8 cellular contexts compared by ENCODE assay signal in genomic region chr19:1094978-1095701, GRCh38. TPM values are rescaled to one million over a fixed set of nuclear protein-coding genes. Genes with fewer than 3 reads are reported as not detected.
DNase-seq lines count a peak whose midpoint lies in the region; ATAC-seq and TF ChIP-seq lines count a peak whose summit lies in the region.

TSS of gene POLR2E (minus strand) at chr19:1095375. CDS start at chr19:1095315, 60 bp downstream.

- H3K9me3 ChIP-seq in heart right ventricle, result peaks cover 0 to 8% (median 0%) of the 10 kb centered on the region in 11 donors
- H3K9me3 ChIP-seq in upper lobe of right lung, result no peaks in the 10 kb centered on the region

- H3K27me3 ChIP-seq in heart right ventricle (no peaks in the 10 kb centered on the region), upper lobe of right lung (no peaks in the 10 kb centered on the region)

- ATAC-seq in HG02798 (IDR thresholded peaks at IDR 0.05; ENCODE audit: poor library complexity, unreplicated experiment), result peak; percentile 91
- ATAC-seq in heart right ventricle, result peak; percentile 95 to 98 (median 97)
- ATAC-seq in upper lobe of right lung, result peak; percentile 91

- H3K36me3 ChIP-seq in heart right ventricle (peaks cover 0 to 38% (median 14%) of the 10 kb centered on the region in 9 donors), upper lobe of right lung (peaks cover 30% of the 10 kb centered on the region)

- peak; percentile 92 for DNase-seq in NCI-H1436 treated with DMSO at 0.1 percent for 48 hours (lab: John Stamatoyannopoulos, UW)
- DNase-seq in amniotic epithelial cell (ENCODE audit: low read depth), result peak; percentile 95
- DNase-seq in heart right ventricle, result peak; percentile 98 to 99
- peak; percentile 100 for DNase-seq in posterior vena cava (ENCODE audit: low spot score)
- peak; percentile 99 for DNase-seq in upper lobe of right lung

- H3K4me3 ChIP-seq in GM12875 (ENCODE audit: low read depth, low read length), result peak within 1 kb of the TSS; percentile 78
- peak within 1 kb of the TSS; percentile 72 to 98 (median 84) for H3K4me3 ChIP-seq in heart right ventricle
- H3K4me3 ChIP-seq in upper lobe of right lung, result peak within 1 kb of the TSS; percentile 91

- TF ChIP-seq CTCF in GM12875 (IDR thresholded peaks at IDR 0.05; ENCODE audit: borderline replicate concordance, insufficient read depth, low read depth, low read length) (no peak), heart right ventricle (IDR thresholded peaks at IDR 0.05) (no peak), upper lobe of right lung (IDR thresholded peaks at IDR 0.05) (no peak)

- H3K27ac ChIP-seq in heart right ventricle (peak within 1 kb of the TSS in 9 of 10 donors; percentile 58 to 92 (median 86)), upper lobe of right lung (peak within 1 kb of the TSS; percentile 72)

- WGBS in heart right ventricle, 2 donors, result 0 to 1% methylated on average over 77 to 81 of the region's 81 CpGs

- intact Hi-C loops in T-helper 1 cell treated with Interleukin-12 subunit alpha and Interleukin-12 subunit beta and Interleukin-4 antibody, amounts not matched to agents 30 ng/mL and 1 ng/mL, for 36 hours (cut with micrococcal nuclease), result loop anchor here (1.0 to 5.0 kb wide), 7 partner anchors 8 to 172 kb away; partner anchors contain the start of genes ABCA7, ARHGAP45, CIRBP and GPX4
- intact Hi-C loops in heart right ventricle (cut with DNase I) (loop anchor here in 7 of 10 donors (2.0 to 10.0 kb wide), 5 partner anchors 50 to 73 kb away; partner anchors contain the start of genes ABCA7 (in 6 of the 7), RNU6-2 (in 1 of the 7) and TMEM259 (in 1 of the 7)), posterior vena cava (cut with DNase I) (loop anchor here in 1 of 2 donors (1.0 kb wide), 2 partner anchors 25 to 44 kb away; no protein-coding TSS in a partner anchor), upper lobe of right lung (cut with DNase I) (no loop called here)

- H3K4me1 ChIP-seq in heart right ventricle (peaks cover 5 to 60% (median 38%) of the 10 kb centered on the region in 9 donors), upper lobe of right lung (peaks cover 33% of the 10 kb centered on the region)

RNA-seq across cellular contexts. Expression of gene POLR2E, which starts in this region (rescaled TPM):
- total RNA-seq in T-helper 1 cell treated with Interleukin-12 subunit alpha and Interleukin-12 subunit beta and Interleukin-4 antibody, amounts not matched to agents 30 ng/mL and 1 ng/mL, for 36 hours, result 155 and 170 TPM in 2 replicates
- total RNA-seq in heart right ventricle (100 to 1,000 TPM; 111 to 215 (median 134) TPM), posterior vena cava (100 to 1,000 TPM in 1 of 2 donors, 10 to 100 TPM in 1; 89.9 to 105 TPM), upper lobe of right lung (155 TPM)
- polyA plus RNA-seq in heart right ventricle, result 100 to 1,000 TPM; 116 to 212 TPM

Comparison
In these comparisons a context has a peak if more than half of its experiments do, and no peak if none do; other contexts are left out.
1. Peak in every context shown above with its lines: DNase-seq, ATAC-seq, H3K4me3 ChIP-seq and H3K27ac ChIP-seq.